Comparison of ENCODE assay signal across 8 cellular contexts in genomic region chr19:40576181-40576584, GRCh38. TPM values are rescaled to one million over a fixed set of nuclear protein-coding genes. Genes with fewer than 3 reads are reported as not detected.
DNase-seq lines count a peak whose midpoint lies in the region; ATAC-seq and TF ChIP-seq lines count a peak whose summit lies in the region.

No MANE protein-coding gene starts in this region.

- BruUV-seq in Calu3 (replicated peaks; lab: Mats Ljungman, UMichigan) (no TSS peak), OCI-LY7 (replicated peaks; lab: Mats Ljungman, UMichigan) (no TSS peak)

- H3K4me3 Mint-ChIP-seq in Calu3 (ENCODE audit: low read depth, unreplicated experiment) (peak overlapping the region; percentile 95), natural killer cell (peak overlapping the region; percentile 85)

- H3K4me2 ChIP-seq in OCI-LY7 (ENCODE audit: low read length) = peak overlapping the region; percentile 82

- H3K4me1 Mint-ChIP-seq in Calu3 (ENCODE audit: low read depth, unreplicated experiment) = peaks cover 14% of the 10 kb centered on the region
- H3K4me1 Mint-ChIP-seq in natural killer cell = peaks cover 18 to 32% of the 10 kb centered on the region in 2 donors

- no peaks in the 10 kb centered on the region for H3K9me2 ChIP-seq in OCI-LY7 (ENCODE audit: insufficient read depth, low read length)

- H3K9me3 Mint-ChIP-seq in Calu3 (ENCODE audit: low read depth, unreplicated experiment) = no peaks in the 10 kb centered on the region
- no peaks in the 10 kb centered on the region for H3K9me3 Mint-ChIP-seq in natural killer cell

- H2AFZ ChIP-seq in OCI-LY7 (ENCODE audit: low read length) = peak overlapping the region; percentile 68; the same call in 1 of the 2 replicates

- H4K20me1 ChIP-seq in OCI-LY7 (ENCODE audit: insufficient read depth, low read length) = no peaks in the 10 kb centered on the region

- no peak for TF ChIP-seq CTCF in Calu3 (IDR thresholded peaks at IDR 0.05; ENCODE audit: unreplicated experiment)
- no peak for TF ChIP-seq CTCF in OCI-LY7 (conservative IDR thresholded peaks at IDR 0.05; ENCODE audit: low read length)
- no peak for TF ChIP-seq CTCF in dorsolateral prefrontal cortex (IDR thresholded peaks at IDR 0.05 in 54 of 56, conservative IDR thresholded peaks at IDR 0.05 in 2 of 56; ENCODE audit: low read depth in 1 of 56, partially characterized antibody in 56 of 56)
- no peak for TF ChIP-seq CTCF in natural killer cell (IDR thresholded peaks at IDR 0.05)

- peaks cover 12% of the 10 kb centered on the region; the same call in 1 of the 2 replicates for H3K36me3 ChIP-seq in OCI-LY7 (ENCODE audit: insufficient read depth, low read length)

- ATAC-seq in GM21717 (IDR thresholded peaks at IDR 0.05; ENCODE audit: unreplicated experiment) (peak; percentile 12), natural killer cell (peak; percentile 18 to 32 (median 29)), HG03442 (IDR thresholded peaks at IDR 0.05; ENCODE audit: unreplicated experiment) (no peak)

- H3K36me3 Mint-ChIP-seq in Calu3 (ENCODE audit: insufficient read depth, unreplicated experiment) (peaks cover 37% of the 10 kb centered on the region), natural killer cell (no peaks in the 10 kb centered on the region)

- H3K79me2 ChIP-seq in OCI-LY7 (ENCODE audit: insufficient read depth, low read depth, low read length) = peaks cover 4% of the 10 kb centered on the region; the same call in 1 of the 2 replicates

- DNase-seq in Calu3 = no peak
- DNase-seq in OCI-LY7 (ENCODE audit: low spot score) = no peak
- DNase-seq in dorsolateral prefrontal cortex = no peak
- DNase-seq in natural killer cell = no peak
- no peak for DNase-seq in hypothalamus (lab: John Stamatoyannopoulos, UW)
- no peak for DNase-seq in SIG-M5 (lab: John Stamatoyannopoulos, UW)

- H3K27ac Mint-ChIP-seq in Calu3 (ENCODE audit: unreplicated experiment) = peak overlapping the region; percentile 68
- H3K27ac Mint-ChIP-seq in natural killer cell = peak overlapping the region; percentile 65 to 75

- H3K27ac ChIP-seq in OCI-LY7 (ENCODE audit: low read depth, low read length, poor library complexity, severe bottlenecking) (no peak overlapping the region), dorsolateral prefrontal cortex (peak overlapping the region in 11 of 59 donors; percentile 61 to 88 (median 84))

- H3K27me3 ChIP-seq in dorsolateral prefrontal cortex = no peaks in the 10 kb centered on the region

- H3K27me3 Mint-ChIP-seq in Calu3 (ENCODE audit: unreplicated experiment) (no peaks in the 10 kb centered on the region), natural killer cell (ENCODE audit: low read depth in 2 of 2) (no peaks in the 10 kb centered on the region)

- POLR2A ChIA-PET in OCI-LY7 (lab: Charles Lee) = no interaction called here

- intact Hi-C loops in Calu3 (cut with micrococcal nuclease; ENCODE audit: unreplicated experiment) = no loop called here
- intact Hi-C loops in OCI-LY7 (cut with micrococcal nuclease; ENCODE audit: unreplicated experiment) = no loop called here
- intact Hi-C loops in dorsolateral prefrontal cortex (cut with DNase I) = no loop called here
- intact Hi-C loops in natural killer cell (cut with micrococcal nuclease) = no loop called here

- H3K9me3 ChIP-seq in OCI-LY7 (ENCODE audit: low read length) = no peaks in the 10 kb centered on the region

- H3K4me1 ChIP-seq in OCI-LY7 (ENCODE audit: insufficient read depth, low read length, poor library complexity, severe bottlenecking) = peaks cover 23% of the 10 kb centered on the region

- peak overlapping the region; percentile 85 for H3K4me3 ChIP-seq in OCI-LY7 (ENCODE audit: low read depth, low read length, poor library complexity, severe bottlenecking)
- peak overlapping the region; percentile 58 to 93 (median 78) for H3K4me3 ChIP-seq in dorsolateral prefrontal cortex

- CTCF ChIA-PET in Calu3 (lab: Charles Lee) = interaction anchor here (1.3 kb wide), 1 partner anchor 30 kb away, joined by 7 read pairs; no protein-coding TSS in a partner anchor
- CTCF ChIA-PET in OCI-LY7 (lab: Charles Lee; ENCODE audit: unreplicated experiment) = no interaction called here

RNA-seq across cellular contexts. Expression of gene SHKBP1, which starts 0.5 kb away (rescaled TPM):
- total RNA-seq in Calu3 (2022) = 117 TPM in 2 replicates
- total RNA-seq in OCI-LY7 (2014; rRNA removed; shearing (Covaris generic)) = 42.0 and 49.4 TPM in 2 replicates
- total RNA-seq in OCI-LY7 (2022) = 115 and 130 TPM in 2 replicates
- 10 to 100 TPM; 14.0 to 58.3 (median 25.4) TPM for total RNA-seq in dorsolateral prefrontal cortex
- 100 to 1,000 TPM; 209 to 224 (median 209) TPM for total RNA-seq in natural killer cell

RNA-seq across cellular contexts. Expression of gene LTBP4, which starts 25.0 kb away (rescaled TPM):
- total RNA-seq in Calu3 (2022) (14.1 and 20.3 TPM in 2 replicates), OCI-LY7 (2022) (108 and 121 TPM in 2 replicates), dorsolateral prefrontal cortex (100 to 1,000 TPM in 6 of 120 experiments, 10 to 100 TPM in 114; 36.1 to 111 (median 69.5) TPM), natural killer cell (100 to 1,000 TPM; 153 to 182 (median 157) TPM)
- total RNA-seq in OCI-LY7 (2014; rRNA removed; shearing (Covaris generic)) = 22.1 and 44.5 TPM in 2 replicates
